Comparison of ENCODE assay signal across 1 cellular context in the genomic region with DNA sequence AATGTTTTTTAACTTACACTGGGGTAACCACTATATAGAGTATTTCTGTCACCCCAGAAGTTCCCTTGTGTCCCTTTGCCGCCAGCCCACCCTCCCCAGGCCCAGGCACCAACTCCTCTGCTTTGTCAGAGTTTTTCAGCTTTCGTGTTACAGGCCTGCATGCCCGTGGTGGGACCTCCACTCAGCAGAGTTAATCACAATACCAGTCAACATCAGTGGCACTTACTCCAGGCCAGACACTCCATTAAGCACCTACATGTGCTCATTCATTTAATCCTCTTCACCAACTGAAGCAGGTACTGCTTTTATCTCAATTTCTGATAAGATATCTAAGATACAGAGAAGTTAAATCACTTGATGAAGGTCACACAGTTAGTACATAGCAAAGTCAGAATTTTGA.
TF ChIP-seq lines count a peak whose summit lies in the region.

No MANE protein-coding gene starts in this region.

TF ChIP-seq in IMR-90, 13 proteins besides CTCF, POLR2A, EP300 and RAD21:
- no peak for TF ChIP-seq MAFK (IDR thresholded peaks at IDR 0.05; ENCODE audit: low read depth, low read length)
- TF ChIP-seq, protein P1, sequence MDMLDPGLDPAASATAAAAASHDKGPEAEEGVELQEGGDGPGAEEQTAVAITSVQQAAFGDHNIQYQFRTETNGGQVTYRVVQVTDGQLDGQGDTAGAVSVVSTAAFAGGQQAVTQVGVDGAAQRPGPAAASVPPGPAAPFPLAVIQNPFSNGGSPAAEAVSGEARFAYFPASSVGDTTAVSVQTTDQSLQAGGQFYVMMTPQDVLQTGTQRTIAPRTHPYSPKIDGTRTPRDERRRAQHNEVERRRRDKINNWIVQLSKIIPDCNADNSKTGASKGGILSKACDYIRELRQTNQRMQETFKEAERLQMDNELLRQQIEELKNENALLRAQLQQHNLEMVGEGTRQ (IDR thresholded peaks at IDR 0.05; ENCODE audit: low read depth, low read length): no peak
- TF ChIP-seq, protein P2, sequence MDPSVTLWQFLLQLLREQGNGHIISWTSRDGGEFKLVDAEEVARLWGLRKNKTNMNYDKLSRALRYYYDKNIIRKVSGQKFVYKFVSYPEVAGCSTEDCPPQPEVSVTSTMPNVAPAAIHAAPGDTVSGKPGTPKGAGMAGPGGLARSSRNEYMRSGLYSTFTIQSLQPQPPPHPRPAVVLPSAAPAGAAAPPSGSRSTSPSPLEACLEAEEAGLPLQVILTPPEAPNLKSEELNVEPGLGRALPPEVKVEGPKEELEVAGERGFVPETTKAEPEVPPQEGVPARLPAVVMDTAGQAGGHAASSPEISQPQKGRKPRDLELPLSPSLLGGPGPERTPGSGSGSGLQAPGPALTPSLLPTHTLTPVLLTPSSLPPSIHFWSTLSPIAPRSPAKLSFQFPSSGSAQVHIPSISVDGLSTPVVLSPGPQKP (IDR thresholded peaks at IDR 0.05; ENCODE audit: borderline replicate concordance, low read depth, low read length): no peak
- TF ChIP-seq MAZ (IDR thresholded peaks at IDR 0.05; ENCODE audit: borderline replicate concordance, low read depth, low read length): no peak
- TF ChIP-seq FOS (IDR thresholded peaks at IDR 0.05; ENCODE audit: low read depth, low read length): no peak
- no peak for TF ChIP-seq SMC3 (IDR thresholded peaks at IDR 0.05; ENCODE audit: low read depth, low read length)
- TF ChIP-seq CEBPB (IDR thresholded peaks at IDR 0.05; ENCODE audit: low read depth, low read length): no peak
- TF ChIP-seq RCOR1 (IDR thresholded peaks at IDR 0.05; ENCODE audit: insufficient replicate concordance, low read length): no peak
- no peak for TF ChIP-seq NFE2L2 (IDR thresholded peaks at IDR 0.05; ENCODE audit: low read depth, low read length)
